ENCODE assay signal across 24 cellular contexts in the genomic region with DNA sequence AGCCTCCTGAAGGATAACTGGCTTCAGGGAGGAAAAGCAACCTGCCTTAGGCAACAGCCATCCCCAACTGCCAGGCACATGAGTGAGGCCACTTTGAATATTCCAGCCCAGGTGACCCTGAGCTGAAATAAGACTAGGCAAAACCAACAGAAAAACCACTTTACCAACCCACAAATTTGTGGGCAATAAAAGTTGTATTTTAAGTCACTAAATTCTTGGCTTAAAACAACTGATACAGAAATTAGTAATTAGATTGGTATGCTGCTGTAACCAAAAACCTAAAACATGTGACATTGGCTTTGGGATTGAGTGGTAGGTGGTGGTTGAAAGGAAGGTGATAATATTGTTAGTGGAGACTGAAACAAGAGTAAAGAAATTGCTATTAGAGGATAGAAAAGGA.
DNase-seq lines count a peak whose midpoint lies in the region; ATAC-seq and TF ChIP-seq lines count a peak whose summit lies in the region.
"Had no signal": no experiment of that assay in that cellular context is flagged by ENCODE, and none has a peak within 500 bp of the region (broad histone marks: within the 10 kb centered on the region; RNA-seq: fewer than 3 reads in every experiment).

No MANE protein-coding gene starts in this region.

- H3K4me1 ChIP-seq in adipocyte (ENCODE audit: control insufficient read depth, insufficient read depth, low read length) = peaks cover 3% of the 10 kb centered on the region
- H3K4me1 ChIP-seq: prostate gland, uterus had no signal

- H3K9me3 ChIP-seq in adipocyte (ENCODE audit: control insufficient read depth, low read length) = no peaks in the 10 kb centered on the region
- H3K9me3 ChIP-seq: prostate gland, SJCRH30, uterus had no signal

- no peak overlapping the region for H3K4me3 ChIP-seq in AG10803 (ENCODE audit: low read length)
- no peak overlapping the region for H3K4me3 ChIP-seq in adipocyte (ENCODE audit: low read length)
- H3K4me3 ChIP-seq: prostate gland, SJCRH30, uterus had no signal

- no peaks in the 10 kb centered on the region for H3K27me3 ChIP-seq in adipocyte (replicated peaks; ENCODE audit: control insufficient read depth, insufficient read depth, low read length)
- H3K27me3 ChIP-seq: SJCRH30, uterus had no signal

- no peak for TF ChIP-seq CTCF in AG10803 (conservative IDR thresholded peaks at IDR 0.05; ENCODE audit: low read length)

- H3K36me3 ChIP-seq in adipocyte (ENCODE audit: control insufficient read depth, insufficient read depth, low read length, severe bottlenecking) = no peaks in the 10 kb centered on the region
- H3K36me3 ChIP-seq: prostate gland, SJCRH30, uterus had no signal

- ATAC-seq in HG02870 (IDR thresholded peaks at IDR 0.05; ENCODE audit: unreplicated experiment) (peak; percentile 57), HG02798 (IDR thresholded peaks at IDR 0.05; ENCODE audit: poor library complexity, unreplicated experiment) (no peak)
- ATAC-seq: left cardiac atrium had no signal

- H3K9ac ChIP-seq in adipocyte (ENCODE audit: low read length) = no peak overlapping the region

- DNase-seq in AG10803 (ENCODE audit: low read depth) = peak; percentile 6
- DNase-seq in adipocyte (ENCODE audit: low read depth) = peak; percentile 32
- DNase-seq in kidney glomerular epithelial cell (lab: John Stamatoyannopoulos, UW) = peak; percentile 39
- DNase-seq in SHP77 treated with DMSO at 0.1 percent for 48 hours (lab: John Stamatoyannopoulos, UW) = no peak
- no peak for DNase-seq in activated naive CD4-positive, alpha-beta T cell treated with Interleukin-2 at 50 U/mL for 16 hours
- no peak for DNase-seq in MV-4-11 (lab: John Stamatoyannopoulos, UW)
- DNase-seq: activated CD4-positive, alpha-beta memory T cell treated with anti-CD3 and anti-CD28 coated beads for 36 hours; activated naive CD4-positive, alpha-beta T cell treated with anti-CD3 and anti-CD28 coated beads, Interleukin-2, amount 10 ng/mL, durations not matched to agents 7 days and 5 days; activated T-cell treated with anti-CD3 and anti-CD28 coated beads, Interleukin-2, amount 50 U/mL, for 1 hour; CD4-positive, alpha-beta memory T cell; dermis blood vessel endothelial cell; DMS53; left cardiac atrium; midbrain; NCI-H1092; NCI-H2107; NCI-H524 treated with DMSO at 0.1 percent for 48 hours; SJCRH30; small intestine; stimulated activated CD4-positive, alpha-beta T cell treated with anti-CD3 and anti-CD28 coated beads, Interleukin-4, amount 100 ng/mL, for 24 hours; uterus had no signal

Comparison
In these comparisons a context has a peak if more than half of its experiments do, and no peak if none do; other contexts are left out.
1. DNase-seq: peak in AG10803 (single experiment), adipocyte (single experiment) and kidney glomerular epithelial cell (single experiment); none in SHP77 treated with DMSO at 0.1 percent for 48 hours (single experiment), activated naive CD4-positive, alpha-beta T cell treated with Interleukin-2 at 50 U/mL for 16 hours (single experiment) and MV-4-11 (single experiment).